ENCODE assay signal across 16 cellular contexts in genomic region chr6:149472241-149472640, GRCh38. TPM values are rescaled to one million over a fixed set of nuclear protein-coding genes. Genes with fewer than 3 reads are reported as not detected.
A peak's percentile ranks its signal among the peaks of the same experiment; 100 is the strongest.
DNase-seq lines count a peak whose midpoint lies in the region; ATAC-seq and TF ChIP-seq lines count a peak whose summit lies in the region.
"Had no signal": no experiment of that assay in that cellular context is flagged by ENCODE, and none has a peak within 500 bp of the region (broad histone marks: within the 10 kb centered on the region; RNA-seq: fewer than 3 reads in every experiment).

No MANE protein-coding gene starts in this region.

- ATAC-seq in stimulated activated naive CD8-positive, alpha-beta T cell treated with anti-CD3 and anti-CD28 coated beads, Interleukin-15, Interleukin-2, amounts not matched to agents 100 U/mL and 50 U/mL, for 24 hours: no peak
- ATAC-seq in Right ventricle myocardium superior (ENCODE audit: poor library complexity): no peak

- H3K9me3 Mint-ChIP-seq in stimulated activated naive CD8-positive, alpha-beta T cell treated with anti-CD3 and anti-CD28 coated beads, Interleukin-15, Interleukin-2, amounts not matched to agents 100 ng/mL and 50 ng/mL, for 24 hours: no peaks in the 10 kb centered on the region
- H3K9me3 Mint-ChIP-seq: effector memory CD8-positive, alpha-beta T cell; neural progenitor cell had no signal

- peaks cover 14% of the 10 kb centered on the region for H3K36me3 Mint-ChIP-seq in stimulated activated naive CD8-positive, alpha-beta T cell treated with anti-CD3 and anti-CD28 coated beads, Interleukin-15, Interleukin-2, amounts not matched to agents 100 ng/mL and 50 ng/mL, for 24 hours (ENCODE audit: low read depth)
- H3K36me3 Mint-ChIP-seq: neural progenitor cell had no signal

- H3K9ac ChIP-seq in OCI-LY1 (ENCODE audit: low read length): peak overlapping the region; percentile 50; the same call in 1 of the 2 replicates
- H3K9ac ChIP-seq: neural progenitor cell had no signal

- TF ChIP-seq CTCF in OCI-LY1 (IDR thresholded peaks at IDR 0.05; ENCODE audit: low read length): no peak

- H3K9me2 ChIP-seq in OCI-LY1 (ENCODE audit: low read depth, low read length): no peaks in the 10 kb centered on the region

- H3K4me1 Mint-ChIP-seq in stimulated activated naive CD8-positive, alpha-beta T cell treated with anti-CD3 and anti-CD28 coated beads, Interleukin-15, Interleukin-2, amounts not matched to agents 100 ng/mL and 50 ng/mL, for 24 hours (ENCODE audit: low read depth): peaks cover 65% of the 10 kb centered on the region

- H4K20me1 ChIP-seq in OCI-LY1 (ENCODE audit: insufficient read depth, low read length): no peaks in the 10 kb centered on the region

- H3K27ac ChIP-seq in OCI-LY1 (ENCODE audit: low read depth, low read length, poor library complexity, severe bottlenecking): peak overlapping the region; percentile 99
- H3K27ac ChIP-seq in effector memory CD4-positive, alpha-beta T cell (ENCODE audit: insufficient read depth, low read length, poor library complexity, severe bottlenecking): peak overlapping the region; percentile 61
- H3K27ac ChIP-seq: neural progenitor cell, prostate gland had no signal

- no peaks in the 10 kb centered on the region for H3K27me3 ChIP-seq in OCI-LY1 (ENCODE audit: insufficient read depth, low read length)
- no peaks in the 10 kb centered on the region for H3K27me3 ChIP-seq in effector memory CD4-positive, alpha-beta T cell (replicated peaks; ENCODE audit: control insufficient read depth, insufficient read depth, low read length, poor library complexity, severe bottlenecking)
- H3K27me3 ChIP-seq: neural progenitor cell, thyroid gland had no signal

- intact Hi-C loops in Right ventricle myocardium superior (cut with DNase I) (no loop called here), posterior cingulate gyrus (cut with DNase I) (no loop called here)

- H3K36me3 ChIP-seq in OCI-LY1 (ENCODE audit: insufficient read depth, low read length): peaks cover 33% of the 10 kb centered on the region
- peaks cover 39% of the 10 kb centered on the region for H3K36me3 ChIP-seq in effector memory CD4-positive, alpha-beta T cell (ENCODE audit: control insufficient read depth, insufficient read depth, low read length)
- H3K36me3 ChIP-seq: neural progenitor cell, prostate gland, thyroid gland had no signal

- H3F3A ChIP-seq in OCI-LY1 (ENCODE audit: insufficient read depth, low read length): no peaks in the 10 kb centered on the region

- H3K4me3 ChIP-seq in OCI-LY1 (ENCODE audit: low read depth, low read length, poor library complexity, severe bottlenecking): no peak overlapping the region
- no peak overlapping the region for H3K4me3 ChIP-seq in effector memory CD4-positive, alpha-beta T cell (ENCODE audit: insufficient read depth, low read depth, low read length, poor library complexity, severe bottlenecking)
- H3K4me3 ChIP-seq: mucosa of descending colon, neural progenitor cell, prostate gland, thyroid gland had no signal

- peak overlapping the region; percentile 14 for H3K27ac Mint-ChIP-seq in stimulated activated naive CD8-positive, alpha-beta T cell treated with anti-CD3 and anti-CD28 coated beads, Interleukin-15, Interleukin-2, amounts not matched to agents 100 ng/mL and 50 ng/mL, for 24 hours
- H3K27ac Mint-ChIP-seq: neural progenitor cell had no signal

- H3K9me3 ChIP-seq in OCI-LY1 (ENCODE audit: low read length): no peaks in the 10 kb centered on the region
- H3K9me3 ChIP-seq in effector memory CD4-positive, alpha-beta T cell (ENCODE audit: control insufficient read depth, low read length): no peaks in the 10 kb centered on the region
- H3K9me3 ChIP-seq: mucosa of descending colon, prostate gland, thyroid gland had no signal

- H3K4me2 ChIP-seq in OCI-LY1 (ENCODE audit: low read length): peak overlapping the region; percentile 71; the same call in 1 of the 2 replicates
- H3K4me2 ChIP-seq: neural progenitor cell had no signal

- H3K4me1 ChIP-seq in OCI-LY1 (ENCODE audit: insufficient read depth, low read length, severe bottlenecking): peaks cover 100% of the 10 kb centered on the region
- peaks cover 56% of the 10 kb centered on the region for H3K4me1 ChIP-seq in effector memory CD4-positive, alpha-beta T cell (ENCODE audit: control insufficient read depth, insufficient read depth, low read length, poor library complexity, severe bottlenecking)
- H3K4me1 ChIP-seq: prostate gland had no signal

- no peak overlapping the region for H3K4me3 Mint-ChIP-seq in stimulated activated naive CD8-positive, alpha-beta T cell treated with anti-CD3 and anti-CD28 coated beads, Interleukin-15, Interleukin-2, amounts not matched to agents 100 ng/mL and 50 ng/mL, for 24 hours
- H3K4me3 Mint-ChIP-seq: effector memory CD8-positive, alpha-beta T cell; neural progenitor cell had no signal

- no peak overlapping the region for H2AFZ ChIP-seq in OCI-LY1 (ENCODE audit: low read length)
- H2AFZ ChIP-seq: neural progenitor cell had no signal

- no peaks in the 10 kb centered on the region for H3K27me3 Mint-ChIP-seq in stimulated activated naive CD8-positive, alpha-beta T cell treated with anti-CD3 and anti-CD28 coated beads, Interleukin-15, Interleukin-2, amounts not matched to agents 100 ng/mL and 50 ng/mL, for 24 hours
- H3K27me3 Mint-ChIP-seq: effector memory CD8-positive, alpha-beta T cell had no signal

- H3K79me2 ChIP-seq in OCI-LY1 (ENCODE audit: insufficient read depth, low read length): no peaks in the 10 kb centered on the region

- no peak for DNase-seq in stimulated activated naive CD8-positive, alpha-beta T cell treated with anti-CD3 and anti-CD28 coated beads, Interleukin-15, Interleukin-2, amounts not matched to agents 100 U/mL and 50 U/mL, for 24 hours
- no peak for DNase-seq in effector memory CD4-positive, alpha-beta T cell
- no peak for DNase-seq in NCI-H69 (lab: John Stamatoyannopoulos, UW)
- no peak for DNase-seq in Right ventricle myocardium superior
- no peak for DNase-seq in posterior cingulate gyrus
- DNase-seq: DMS53; effector memory CD8-positive, alpha-beta T cell; HCEC 1CT; hippocampal formation; mucosa of descending colon; NCI-H510A treated with DMSO at 0.1 percent for 48 hours had no signal

RNA-seq across cellular contexts. Expression of gene ZC3H12D, which starts 12.6 kb away (rescaled TPM):
- total RNA-seq in Right ventricle myocardium superior: 0.51 TPM
